In the genomic region with DNA sequence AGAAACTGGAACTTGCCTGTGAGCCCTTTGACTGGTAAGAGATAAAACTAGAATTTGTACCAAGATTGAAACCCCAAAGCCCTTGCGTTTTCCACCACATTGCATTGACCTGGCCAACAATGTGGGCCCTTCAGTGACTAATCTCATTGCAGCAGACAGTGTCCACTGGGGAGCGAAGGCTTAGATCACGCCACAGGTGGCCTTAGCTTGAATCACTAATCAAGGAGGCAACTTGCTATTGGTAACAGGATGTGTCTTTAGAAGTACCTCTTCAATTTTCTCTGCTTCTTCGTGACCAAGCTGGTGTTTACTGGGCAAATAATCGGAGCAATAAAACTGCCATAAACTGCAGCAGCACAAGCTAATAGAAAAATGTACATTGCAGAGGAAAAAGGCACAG, we compare ENCODE assay signal across 1 cellular context.
TF ChIP-seq lines count a peak whose summit lies in the region.

No MANE protein-coding gene starts in this region.

TF ChIP-seq in GM12878, 131 proteins besides CTCF, POLR2A, EP300 and RAD21 (continued from another document):
- TF ChIP-seq ZNF687 (IDR thresholded peaks at IDR 0.05), result no peak
- TF ChIP-seq, protein P1, sequence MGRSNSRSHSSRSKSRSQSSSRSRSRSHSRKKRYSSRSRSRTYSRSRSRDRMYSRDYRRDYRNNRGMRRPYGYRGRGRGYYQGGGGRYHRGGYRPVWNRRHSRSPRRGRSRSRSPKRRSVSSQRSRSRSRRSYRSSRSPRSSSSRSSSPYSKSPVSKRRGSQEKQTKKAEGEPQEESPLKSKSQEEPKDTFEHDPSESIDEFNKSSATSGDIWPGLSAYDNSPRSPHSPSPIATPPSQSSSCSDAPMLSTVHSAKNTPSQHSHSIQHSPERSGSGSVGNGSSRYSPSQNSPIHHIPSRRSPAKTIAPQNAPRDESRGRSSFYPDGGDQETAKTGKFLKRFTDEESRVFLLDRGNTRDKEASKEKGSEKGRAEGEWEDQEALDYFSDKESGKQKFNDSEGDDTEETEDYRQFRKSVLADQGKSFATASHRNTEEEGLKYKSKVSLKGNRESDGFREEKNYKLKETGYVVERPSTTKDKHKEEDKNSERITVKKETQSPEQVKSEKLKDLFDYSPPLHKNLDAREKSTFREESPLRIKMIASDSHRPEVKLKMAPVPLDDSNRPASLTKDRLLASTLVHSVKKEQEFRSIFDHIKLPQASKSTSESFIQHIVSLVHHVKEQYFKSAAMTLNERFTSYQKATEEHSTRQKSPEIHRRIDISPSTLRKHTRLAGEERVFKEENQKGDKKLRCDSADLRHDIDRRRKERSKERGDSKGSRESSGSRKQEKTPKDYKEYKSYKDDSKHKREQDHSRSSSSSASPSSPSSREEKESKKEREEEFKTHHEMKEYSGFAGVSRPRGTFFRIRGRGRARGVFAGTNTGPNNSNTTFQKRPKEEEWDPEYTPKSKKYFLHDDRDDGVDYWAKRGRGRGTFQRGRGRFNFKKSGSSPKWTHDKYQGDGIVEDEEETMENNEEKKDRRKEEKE (IDR thresholded peaks at IDR 0.05), result no peak
- no peak for TF ChIP-seq USF1 (IDR thresholded peaks at IDR 0.05; ENCODE audit: borderline replicate concordance, extremely low read length, insufficient read depth, low read depth, low read length)
- TF ChIP-seq, protein P2, sequence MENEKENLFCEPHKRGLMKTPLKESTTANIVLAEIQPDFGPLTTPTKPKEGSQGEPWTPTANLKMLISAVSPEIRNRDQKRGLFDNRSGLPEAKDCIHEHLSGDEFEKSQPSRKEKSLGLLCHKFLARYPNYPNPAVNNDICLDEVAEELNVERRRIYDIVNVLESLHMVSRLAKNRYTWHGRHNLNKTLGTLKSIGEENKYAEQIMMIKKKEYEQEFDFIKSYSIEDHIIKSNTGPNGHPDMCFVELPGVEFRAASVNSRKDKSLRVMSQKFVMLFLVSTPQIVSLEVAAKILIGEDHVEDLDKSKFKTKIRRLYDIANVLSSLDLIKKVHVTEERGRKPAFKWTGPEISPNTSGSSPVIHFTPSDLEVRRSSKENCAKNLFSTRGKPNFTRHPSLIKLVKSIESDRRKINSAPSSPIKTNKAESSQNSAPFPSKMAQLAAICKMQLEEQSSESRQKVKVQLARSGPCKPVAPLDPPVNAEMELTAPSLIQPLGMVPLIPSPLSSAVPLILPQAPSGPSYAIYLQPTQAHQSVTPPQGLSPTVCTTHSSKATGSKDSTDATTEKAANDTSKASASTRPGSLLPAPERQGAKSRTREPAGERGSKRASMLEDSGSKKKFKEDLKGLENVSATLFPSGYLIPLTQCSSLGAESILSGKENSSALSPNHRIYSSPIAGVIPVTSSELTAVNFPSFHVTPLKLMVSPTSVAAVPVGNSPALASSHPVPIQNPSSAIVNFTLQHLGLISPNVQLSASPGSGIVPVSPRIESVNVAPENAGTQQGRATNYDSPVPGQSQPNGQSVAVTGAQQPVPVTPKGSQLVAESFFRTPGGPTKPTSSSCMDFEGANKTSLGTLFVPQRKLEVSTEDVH (IDR thresholded peaks at IDR 0.05; ENCODE audit: low read depth, partially characterized antibody), result no peak
